ENCODE assay signal across 16 cellular contexts in genomic region chr1:113615425-113615824, GRCh38.
DNase-seq lines count a peak whose midpoint lies in the region; ATAC-seq and TF ChIP-seq lines count a peak whose summit lies in the region.
"Had no signal": no experiment of that assay in that cellular context is flagged by ENCODE, and none has a peak within 500 bp of the region (broad histone marks: within the 10 kb centered on the region; RNA-seq: fewer than 3 reads in every experiment).

No MANE protein-coding gene starts in this region.

- no peaks in the 10 kb centered on the region for H3K27me3 ChIP-seq in adipocyte (replicated peaks; ENCODE audit: control insufficient read depth, insufficient read depth, low read length)

- H3K9me3 ChIP-seq in adipocyte (ENCODE audit: control insufficient read depth, low read length), result no peaks in the 10 kb centered on the region
- H3K9me3 ChIP-seq: lower lobe of right lung had no signal

- H3K4me3 Mint-ChIP-seq in activated T-cell treated with anti-CD3 and anti-CD28 coated beads, Interleukin-2, amount 50 U/mL, for 4 hours, result no peak overlapping the region
- H3K4me3 Mint-ChIP-seq: activated CD8-positive, alpha-beta T cell treated with anti-CD3 and anti-CD28 coated beads for 36 hours; naive B cell had no signal

- no peaks in the 10 kb centered on the region for H3K4me1 Mint-ChIP-seq in activated T-cell treated with anti-CD3 and anti-CD28 coated beads, Interleukin-2, amount 50 U/mL, for 4 hours (ENCODE audit: low read depth)
- H3K4me1 Mint-ChIP-seq: naive B cell had no signal

- DNase-seq in AG08395 (ENCODE audit: low spot score), result peak; percentile 5
- peak; percentile 26 for DNase-seq in HS-5 (ENCODE audit: low read depth)
- DNase-seq in adipocyte (ENCODE audit: low read depth), result peak; percentile 1
- peak; percentile 49 for DNase-seq in fibroblast of mammary gland (ENCODE audit: low read depth)
- no peak for DNase-seq in NCI-H510A treated with DMSO at 0.1 percent for 48 hours (lab: John Stamatoyannopoulos, UW)
- DNase-seq in activated T-cell treated with anti-CD3 and anti-CD28 coated beads, Interleukin-2, amount 50 U/mL, for 4 hours, result no peak
- DNase-seq: activated CD8-positive, alpha-beta T cell treated with anti-CD3 and anti-CD28 coated beads for 36 hours; activated T-cell treated with anti-CD3 and anti-CD28 coated beads, Interleukin-2, amount 50 U/mL, for 48 hours; GOT3; lower lobe of right lung; naive B cell; NCI-H1417; stimulated activated CD4-positive, alpha-beta T cell treated with anti-CD3 and anti-CD28 coated beads, Interleukin-4, amount 100 ng/mL, for 24 hours had no signal

- H3K4me3 ChIP-seq in adipocyte (ENCODE audit: low read length) (no peak overlapping the region), fibroblast of mammary gland (ENCODE audit: control insufficient read depth, low read depth, low read length) (no peak overlapping the region)
- H3K4me3 ChIP-seq: lower lobe of right lung, skin epidermis had no signal

- ATAC-seq in GM21786 (IDR thresholded peaks at IDR 0.05; ENCODE audit: unreplicated experiment) (no peak), GM18868 (IDR thresholded peaks at IDR 0.05; ENCODE audit: unreplicated experiment) (no peak)
- ATAC-seq in activated T-cell treated with anti-CD3 and anti-CD28 coated beads, Interleukin-2, amount 50 U/mL, for 4 hours, result no peak
- ATAC-seq: activated CD8-positive, alpha-beta T cell treated with anti-CD3 and anti-CD28 coated beads for 36 hours; lower lobe of right lung had no signal

- TF ChIP-seq CTCF in fibroblast of mammary gland (conservative IDR thresholded peaks at IDR 0.05; ENCODE audit: control insufficient read depth, insufficient read depth, low read depth, low read length), result no peak

- H3K9me3 Mint-ChIP-seq in activated T-cell treated with anti-CD3 and anti-CD28 coated beads, Interleukin-2, amount 50 U/mL, for 4 hours, result peaks cover 3% of the 10 kb centered on the region
- H3K9me3 Mint-ChIP-seq: activated CD8-positive, alpha-beta T cell treated with anti-CD3 and anti-CD28 coated beads for 36 hours had no signal

- H3K36me3 Mint-ChIP-seq in activated T-cell treated with anti-CD3 and anti-CD28 coated beads, Interleukin-2, amount 50 U/mL, for 4 hours (ENCODE audit: insufficient read depth), result peaks cover 3% of the 10 kb centered on the region
- H3K36me3 Mint-ChIP-seq: naive B cell had no signal

- H3K27me3 Mint-ChIP-seq in activated T-cell treated with anti-CD3 and anti-CD28 coated beads, Interleukin-2, amount 50 U/mL, for 4 hours (ENCODE audit: low read depth), result peaks cover 2% of the 10 kb centered on the region

- H3K4me1 ChIP-seq in adipocyte (ENCODE audit: control insufficient read depth, insufficient read depth, low read length), result no peaks in the 10 kb centered on the region

- H3K9ac ChIP-seq in adipocyte (ENCODE audit: low read length), result no peak overlapping the region

- H3K36me3 ChIP-seq in adipocyte (ENCODE audit: control insufficient read depth, insufficient read depth, low read length, severe bottlenecking), result peaks cover 9% of the 10 kb centered on the region
- H3K36me3 ChIP-seq: lower lobe of right lung had no signal

Comparison
In these comparisons a context has a peak if more than half of its experiments do, and no peak if none do; other contexts are left out.
1. DNase-seq: peak in AG08395 (single experiment), HS-5 (single experiment), adipocyte (single experiment) and fibroblast of mammary gland (single experiment); none in NCI-H510A treated with DMSO at 0.1 percent for 48 hours (single experiment) and activated T-cell treated with anti-CD3 and anti-CD28 coated beads, Interleukin-2, amount 50 U/mL, for 4 hours (single experiment).